In the genomic region with DNA sequence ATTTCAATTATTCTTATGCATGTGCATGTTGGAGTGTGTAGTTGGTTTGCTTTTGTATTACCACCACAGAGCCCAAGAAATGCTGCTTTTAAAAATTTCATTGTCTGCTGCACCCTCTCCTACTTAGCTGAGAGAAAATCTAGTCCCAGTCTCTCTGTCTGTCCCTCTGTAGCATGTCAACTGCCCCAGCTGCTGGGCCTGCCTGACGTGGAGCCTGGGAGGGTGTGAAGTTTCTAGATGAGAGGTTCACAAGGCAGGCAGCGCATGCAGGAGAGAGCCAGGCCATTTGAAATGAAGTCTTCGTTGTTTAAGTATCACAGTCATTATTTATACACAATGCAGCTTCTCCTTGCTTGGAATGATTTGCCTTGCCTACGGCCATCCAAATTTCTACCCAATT, we compare ENCODE assay signal across 26 cellular contexts.
"Had no signal": no experiment of that assay in that cellular context is flagged by ENCODE, and none has a peak within 500 bp of the region (broad histone marks: within the 10 kb centered on the region; RNA-seq: fewer than 3 reads in every experiment).

No MANE protein-coding gene starts in this region.

- H3K27ac ChIP-seq: hepatocyte, left ventricle myocardium inferior, neutrophil, prostate gland, skin epidermis, suprapubic skin, thoracic aorta, tibial artery, uterus had no signal

- H3K9me3 Mint-ChIP-seq: stimulated activated naive B cell treated with anti-CD40 and anti-IgM and Interleukin-4, amounts not matched to agents 10 μg/mL and 1 μg/mL and 100 μg/mL, for 72 hours; stimulated activated naive CD8-positive, alpha-beta T cell treated with anti-CD3 and anti-CD28 coated beads, Interleukin-15, Interleukin-2, amounts not matched to agents 100 ng/mL and 50 ng/mL, for 24 hours had no signal

- H3K4me1 ChIP-seq: left ventricle myocardium inferior, prostate gland, suprapubic skin, tibial artery, uterus had no signal

- H3K4me3 Mint-ChIP-seq: naive thymus-derived CD4-positive, alpha-beta T cell; natural killer cell treated with Interleukin-12 subunit alpha and Interleukin-12 subunit beta and Interleukin-15 and Interleukin-18, amount 100 ng/mL, for 72 hours; stimulated activated naive B cell treated with anti-CD40 and anti-IgM and Interleukin-4, amounts not matched to agents 10 μg/mL and 1 μg/mL and 100 μg/mL, for 72 hours; stimulated activated naive CD8-positive, alpha-beta T cell treated with anti-CD3 and anti-CD28 coated beads, Interleukin-15, Interleukin-2, amounts not matched to agents 100 ng/mL and 50 ng/mL, for 24 hours; type B pancreatic cell had no signal

- H3K36me3 Mint-ChIP-seq: naive thymus-derived CD4-positive, alpha-beta T cell; natural killer cell treated with Interleukin-12 subunit alpha and Interleukin-12 subunit beta and Interleukin-15 and Interleukin-18, amount 100 ng/mL, for 72 hours; stimulated activated naive B cell treated with anti-CD40 and anti-IgM and Interleukin-4, amounts not matched to agents 10 μg/mL and 1 μg/mL and 100 μg/mL, for 72 hours; type B pancreatic cell had no signal

- H3K36me3 ChIP-seq: left ventricle myocardium inferior, neutrophil, prostate gland, suprapubic skin, thoracic aorta, tibial artery, uterus had no signal

- H3K4me1 Mint-ChIP-seq: naive thymus-derived CD4-positive, alpha-beta T cell; stimulated activated naive B cell treated with anti-CD40 and anti-IgM and Interleukin-4, amounts not matched to agents 10 μg/mL and 1 μg/mL and 100 μg/mL, for 72 hours had no signal

- H3K79me2 ChIP-seq: hepatocyte had no signal

- H3K27ac Mint-ChIP-seq: naive thymus-derived CD4-positive, alpha-beta T cell; natural killer cell treated with Interleukin-12 subunit alpha and Interleukin-12 subunit beta and Interleukin-15 and Interleukin-18, amount 100 ng/mL, for 72 hours; stimulated activated naive B cell treated with anti-CD40 and anti-IgM and Interleukin-4, amounts not matched to agents 10 μg/mL and 1 μg/mL and 100 μg/mL, for 72 hours; stimulated activated naive CD8-positive, alpha-beta T cell treated with anti-CD3 and anti-CD28 coated beads, Interleukin-15, Interleukin-2, amounts not matched to agents 100 ng/mL and 50 ng/mL, for 24 hours; type B pancreatic cell had no signal

- H2AFZ ChIP-seq: hepatocyte had no signal

- DNase-seq: islet precursor cell; left ventricle myocardium inferior; midbrain; mucosa of descending colon; naive thymus-derived CD4-positive, alpha-beta T cell; occipital lobe; retina; right cardiac atrium; stimulated activated CD4-positive, alpha-beta T cell treated with anti-CD3 and anti-CD28 coated beads, Interleukin-12 subunit alpha, Interleukin-12 subunit beta, amount 100 ng/mL, for 4 hours; stimulated activated CD4-positive, alpha-beta T cell treated with anti-CD3 and anti-CD28 coated beads, Interleukin-15, amount 100 ng/mL, for 24 hours; stimulated activated CD4-positive, alpha-beta T cell treated with anti-CD3 and anti-CD28 coated beads, Interleukin-2, amount 100 ng/mL, for 24 hours; stimulated activated CD4-positive, alpha-beta T cell treated with anti-CD3 and anti-CD28 coated beads, Interleukin-4, amount 100 ng/mL, for 1 hour; stimulated activated naive B cell treated with anti-CD40 and anti-IgM and Interleukin-4, amounts not matched to agents 10 μg/mL and 1 μg/mL and 100 μg/mL, for 72 hours; tibial artery; uterus had no signal

- H3K9me3 ChIP-seq: left ventricle myocardium inferior, mucosa of descending colon, neutrophil, prostate gland, suprapubic skin, thoracic aorta, tibial artery, uterus had no signal

- H3K4me3 ChIP-seq: hepatocyte, left ventricle myocardium inferior, lung, mucosa of descending colon, prostate gland, skin epidermis, suprapubic skin, thoracic aorta, tibial artery, uterus had no signal

- H3K4me2 ChIP-seq: hepatocyte had no signal

- H3K27me3 ChIP-seq: hepatocyte, suprapubic skin, tibial artery, uterus had no signal

- ATAC-seq: mucosa of descending colon; naive thymus-derived CD4-positive, alpha-beta T cell; natural killer cell treated with Interleukin-12 subunit alpha and Interleukin-12 subunit beta and Interleukin-15 and Interleukin-18, amount 100 ng/mL, for 72 hours; right cardiac atrium; sciatic nerve; stimulated activated naive B cell treated with anti-CD40 and anti-IgM and Interleukin-4, amounts not matched to agents 10 μg/mL and 1 μg/mL and 100 μg/mL, for 72 hours had no signal
